Comparison of ENCODE assay signal across 5 cellular contexts in the genomic region with DNA sequence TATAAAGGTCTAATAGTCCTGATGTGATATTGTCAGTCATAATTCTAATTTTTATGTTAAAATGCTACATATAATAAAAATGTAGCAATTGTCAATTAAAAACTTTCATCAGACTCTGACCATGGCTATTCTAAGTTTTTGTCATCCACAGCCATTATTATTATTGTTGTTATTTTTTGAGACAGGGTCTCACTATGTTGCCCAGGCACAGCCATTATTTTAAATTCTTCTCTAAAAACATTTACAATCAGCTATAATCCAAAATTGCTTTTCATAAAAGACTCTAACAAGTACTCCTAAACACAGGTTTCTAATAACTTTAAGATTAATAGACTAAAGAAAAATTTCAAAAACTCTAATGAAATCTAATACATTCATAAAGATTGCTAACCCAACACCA.
"Had no signal": no experiment of that assay in that cellular context is flagged by ENCODE, and none has a peak within 500 bp of the region (broad histone marks: within the 10 kb centered on the region; RNA-seq: fewer than 3 reads in every experiment).

No MANE protein-coding gene starts in this region.

- FAIRE-seq: GM12878, GM12892, GM18507, GM19239 had no signal

- H3K4me3 ChIP-seq: GM12878 had no signal

- ATAC-seq: GM12878 had no signal

- DNase-seq: GF-D8 had no signal
